Comparison of ENCODE assay signal across 18 cellular contexts in genomic region chr20:50758992-50759391, GRCh38.
"Had no signal": no experiment of that assay in that cellular context is flagged by ENCODE, and none has a peak within 500 bp of the region (broad histone marks: within the 10 kb centered on the region; RNA-seq: fewer than 3 reads in every experiment).

No MANE protein-coding gene starts in this region.

- H3K9me3 Mint-ChIP-seq: activated B cell treated with CpG ODN at 0.5 μM for 24 hours; activated CD4-positive, alpha-beta memory T cell treated with anti-CD3 and anti-CD28 coated beads for 36 hours; activated naive CD4-positive, alpha-beta T cell treated with anti-CD3 and anti-CD28 coated beads for 36 hours; activated T-cell treated with anti-CD3 and anti-CD28 coated beads, Interleukin-2, amount 50 U/mL, for 4 hours; brain; central memory CD8-positive, alpha-beta T cell; natural killer cell treated with Interleukin-12 subunit alpha and Interleukin-12 subunit beta and Interleukin-15 and Interleukin-18, amount 100 ng/mL, for 72 hours; stimulated activated naive CD8-positive, alpha-beta T cell treated with anti-CD3 and anti-CD28 coated beads, Interleukin-15, amount 100 ng/mL, for 72 hours; T-cell had no signal

- DNase-seq: activated B cell treated with CpG ODN at 0.5 μM for 24 hours; activated CD4-positive, alpha-beta memory T cell treated with anti-CD3 and anti-CD28 coated beads for 36 hours; activated CD4-positive, alpha-beta T cell treated with anti-CD3 and anti-CD28 coated beads for 4 hours; activated naive CD4-positive, alpha-beta T cell treated with anti-CD3 and anti-CD28 coated beads for 36 hours; activated T-cell treated with anti-CD3 and anti-CD28 coated beads, Interleukin-2, amount 50 U/mL, for 4 hours; heart left ventricle; left ventricle myocardium superior; occipital lobe; stimulated activated naive CD8-positive, alpha-beta T cell treated with anti-CD3 and anti-CD28 coated beads, Interleukin-15, amount 100 ng/mL, for 72 hours; T-cell; transverse colon had no signal

- H3K27me3 Mint-ChIP-seq: activated CD4-positive, alpha-beta memory T cell treated with anti-CD3 and anti-CD28 coated beads for 36 hours; brain; natural killer cell treated with Interleukin-12 subunit alpha and Interleukin-12 subunit beta and Interleukin-15 and Interleukin-18, amount 100 ng/mL, for 72 hours; stimulated activated naive CD8-positive, alpha-beta T cell treated with anti-CD3 and anti-CD28 coated beads, Interleukin-15, amount 100 ng/mL, for 72 hours; T-cell had no signal

- H3K36me3 ChIP-seq: gastroesophageal sphincter, heart left ventricle, suprapubic skin, transverse colon had no signal

- H3K9me3 ChIP-seq: gastroesophageal sphincter, heart left ventricle, suprapubic skin, transverse colon had no signal

- H3K4me3 ChIP-seq: coronary artery, gastroesophageal sphincter, heart left ventricle, suprapubic skin, transverse colon had no signal

- H3K27me3 ChIP-seq: gastroesophageal sphincter, heart left ventricle, suprapubic skin, transverse colon had no signal

- H3K36me3 Mint-ChIP-seq: activated CD4-positive, alpha-beta memory T cell treated with anti-CD3 and anti-CD28 coated beads for 36 hours; brain; natural killer cell treated with Interleukin-12 subunit alpha and Interleukin-12 subunit beta and Interleukin-15 and Interleukin-18, amount 100 ng/mL, for 72 hours; T-cell had no signal

- ATAC-seq: activated T-cell treated with anti-CD3 and anti-CD28 coated beads, Interleukin-2, amount 50 U/mL, for 4 hours; esophagus mucosa; gastroesophageal sphincter; heart left ventricle; left ventricle myocardium superior; natural killer cell treated with Interleukin-12 subunit alpha and Interleukin-12 subunit beta and Interleukin-15 and Interleukin-18, amount 100 ng/mL, for 72 hours; stimulated activated naive CD8-positive, alpha-beta T cell treated with anti-CD3 and anti-CD28 coated beads, Interleukin-15, amount 100 ng/mL, for 72 hours; T-cell had no signal

- H3K27ac ChIP-seq: coronary artery, gastroesophageal sphincter, heart left ventricle, suprapubic skin, transverse colon had no signal

- H3K4me1 Mint-ChIP-seq: activated B cell treated with CpG ODN at 0.5 μM for 24 hours; central memory CD8-positive, alpha-beta T cell; stimulated activated naive CD8-positive, alpha-beta T cell treated with anti-CD3 and anti-CD28 coated beads, Interleukin-15, amount 100 ng/mL, for 72 hours; T-cell had no signal

- H3K27ac Mint-ChIP-seq: activated B cell treated with CpG ODN at 0.5 μM for 24 hours; activated CD4-positive, alpha-beta memory T cell treated with anti-CD3 and anti-CD28 coated beads for 36 hours; activated naive CD4-positive, alpha-beta T cell treated with anti-CD3 and anti-CD28 coated beads for 36 hours; natural killer cell treated with Interleukin-12 subunit alpha and Interleukin-12 subunit beta and Interleukin-15 and Interleukin-18, amount 100 ng/mL, for 72 hours; stimulated activated naive CD8-positive, alpha-beta T cell treated with anti-CD3 and anti-CD28 coated beads, Interleukin-15, amount 100 ng/mL, for 72 hours; T-cell had no signal

- H3K4me3 Mint-ChIP-seq: activated B cell treated with CpG ODN at 0.5 μM for 24 hours; activated CD4-positive, alpha-beta memory T cell treated with anti-CD3 and anti-CD28 coated beads for 36 hours; activated naive CD4-positive, alpha-beta T cell treated with anti-CD3 and anti-CD28 coated beads for 36 hours; activated T-cell treated with anti-CD3 and anti-CD28 coated beads, Interleukin-2, amount 50 U/mL, for 4 hours; brain; central memory CD8-positive, alpha-beta T cell; natural killer cell treated with Interleukin-12 subunit alpha and Interleukin-12 subunit beta and Interleukin-15 and Interleukin-18, amount 100 ng/mL, for 72 hours; stimulated activated naive CD8-positive, alpha-beta T cell treated with anti-CD3 and anti-CD28 coated beads, Interleukin-15, amount 100 ng/mL, for 72 hours; T-cell had no signal
